ENCODE assay signal across 11 cellular contexts in the genomic region with DNA sequence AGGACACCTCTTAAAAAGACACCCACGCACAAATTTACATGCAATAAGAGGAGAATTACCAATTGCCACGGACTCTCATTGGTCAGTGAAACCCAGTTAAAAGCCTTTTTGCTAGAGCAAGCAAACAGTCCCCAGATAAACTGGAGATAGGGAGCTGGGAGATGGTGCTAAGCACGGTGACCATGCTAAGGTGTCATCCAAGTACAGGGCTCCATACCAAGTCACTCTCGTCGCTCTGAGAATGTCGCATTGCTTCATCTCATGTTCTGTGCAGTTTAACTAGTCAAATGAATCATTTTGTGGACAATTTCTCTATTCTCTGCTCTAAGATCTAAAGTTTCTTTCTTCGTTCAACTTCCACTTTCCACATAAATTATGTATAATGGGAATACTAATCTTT.
"Had no signal": no experiment of that assay in that cellular context is flagged by ENCODE, and none has a peak within 500 bp of the region (broad histone marks: within the 10 kb centered on the region; RNA-seq: fewer than 3 reads in every experiment).

No MANE protein-coding gene starts in this region.

- H3K4me1 ChIP-seq: HAP-1 had no signal

- H3K9me3 ChIP-seq: HAP-1 had no signal

- H3K27ac ChIP-seq: GM23248 had no signal

- DNase-seq: GM23248, GOT3, H7, H9, HCEC 1CT, HFFc6 had no signal

- H3K4me3 ChIP-seq: GM23248, GM23338, HAP-1 had no signal

- H3K4me2 ChIP-seq: GM23338 had no signal

- ATAC-seq: GM23338, HCT116 had no signal

- H3K36me3 ChIP-seq: HAP-1 had no signal

- FAIRE-seq: H1, H54 had no signal
